In the genomic region with DNA sequence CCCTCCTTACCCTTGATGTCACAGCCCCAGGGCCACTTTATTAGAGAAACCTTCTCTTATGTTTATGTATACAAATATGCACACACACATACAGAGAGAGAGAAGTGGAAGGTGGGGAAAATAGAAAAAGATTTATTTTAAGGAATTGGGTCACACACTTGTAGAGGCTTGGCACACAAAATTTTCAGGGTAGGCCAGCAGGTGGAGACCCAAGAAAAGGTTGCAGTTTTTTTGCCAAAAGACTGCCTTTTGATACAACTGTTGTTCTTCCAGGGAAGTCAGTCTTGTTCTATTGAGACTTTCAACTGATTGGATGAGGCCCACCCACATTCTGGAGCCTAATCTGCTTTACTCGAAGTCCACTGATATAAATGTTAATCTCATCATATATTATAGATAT, we compare ENCODE assay signal across 26 cellular contexts.
"Had no signal": no experiment of that assay in that cellular context is flagged by ENCODE, and none has a peak within 500 bp of the region (broad histone marks: within the 10 kb centered on the region; RNA-seq: fewer than 3 reads in every experiment).

No MANE protein-coding gene starts in this region.

- H3K36me3 ChIP-seq: esophagus muscularis mucosa, gastroesophageal sphincter, heart left ventricle, lower lobe of right lung, ovary, sigmoid colon, stomach, thyroid gland, vagina had no signal

- H3K4me1 Mint-ChIP-seq: natural killer cell; stimulated activated effector memory CD8-positive, alpha-beta T cell treated with anti-CD3 and anti-CD28 coated beads, Interleukin-12 subunit alpha, Interleukin-12 subunit beta, amount 100 ng/mL, for 72 hours had no signal

- H3K9me3 ChIP-seq: esophagus muscularis mucosa, gastroesophageal sphincter, heart left ventricle, lower lobe of right lung, ovary, psoas muscle, sigmoid colon, stomach, thyroid gland, vagina had no signal

- H3K79me2 ChIP-seq: hepatocyte had no signal

- H3K27ac ChIP-seq: dorsolateral prefrontal cortex, esophagus muscularis mucosa, foreskin keratinocyte, gastroesophageal sphincter, heart left ventricle, hepatocyte, lower lobe of right lung, ovary, psoas muscle, sigmoid colon, stomach, thyroid gland, vagina had no signal

- H3K4me1 ChIP-seq: foreskin keratinocyte, lower lobe of right lung, psoas muscle, stomach, thyroid gland, vagina had no signal

- H3K36me3 Mint-ChIP-seq: natural killer cell; stimulated activated effector memory CD8-positive, alpha-beta T cell treated with anti-CD3 and anti-CD28 coated beads, Interleukin-12 subunit alpha, Interleukin-12 subunit beta, amount 100 ng/mL, for 72 hours had no signal

- H3K27ac Mint-ChIP-seq: natural killer cell; stimulated activated effector memory CD8-positive, alpha-beta T cell treated with anti-CD3 and anti-CD28 coated beads, Interleukin-12 subunit alpha, Interleukin-12 subunit beta, amount 100 ng/mL, for 72 hours had no signal

- H3K4me3 ChIP-seq: dorsolateral prefrontal cortex, esophagus muscularis mucosa, gastroesophageal sphincter, heart left ventricle, hepatocyte, lower lobe of right lung, ovary, psoas muscle, sigmoid colon, stomach, thyroid gland, vagina had no signal

- H3K9me3 Mint-ChIP-seq: natural killer cell; stimulated activated effector memory CD8-positive, alpha-beta T cell treated with anti-CD3 and anti-CD28 coated beads, Interleukin-12 subunit alpha, Interleukin-12 subunit beta, amount 100 ng/mL, for 72 hours had no signal

- H3K27me3 ChIP-seq: dorsolateral prefrontal cortex, esophagus muscularis mucosa, foreskin keratinocyte, gastroesophageal sphincter, heart left ventricle, hepatocyte, ovary, sigmoid colon, stomach, thyroid gland, vagina had no signal

- H3K4me3 Mint-ChIP-seq: natural killer cell; stimulated activated effector memory CD8-positive, alpha-beta T cell treated with anti-CD3 and anti-CD28 coated beads, Interleukin-12 subunit alpha, Interleukin-12 subunit beta, amount 100 ng/mL, for 72 hours had no signal

- DNase-seq: dorsolateral prefrontal cortex; effector CD4-positive, alpha-beta T cell; foreskin keratinocyte; heart left ventricle; islet precursor cell; kidney glomerular epithelial cell; left ventricle myocardium superior; lower lobe of right lung; natural killer cell; occipital lobe; ovary; posterior cingulate gyrus; psoas muscle; right cardiac atrium; sigmoid colon; stimulated activated CD4-positive, alpha-beta T cell treated with anti-CD3 and anti-CD28 coated beads, Interleukin-2, amount 100 ng/mL, for 24 hours; stimulated activated CD4-positive, alpha-beta T cell treated with anti-CD3 and anti-CD28 coated beads, Interleukin-4, amount 100 ng/mL, for 24 hours; stimulated activated naive CD4-positive, alpha-beta T cell treated with Interleukin-2 at 50 U/mL for 16 hours; stomach; thyroid gland; trophoblast cell had no signal

- ATAC-seq: foreskin keratinocyte; gastroesophageal sphincter; heart left ventricle; left ventricle myocardium superior; lower lobe of right lung; natural killer cell; psoas muscle; right cardiac atrium; stimulated activated effector memory CD8-positive, alpha-beta T cell treated with anti-CD3 and anti-CD28 coated beads, Interleukin-12 subunit alpha, Interleukin-12 subunit beta, amount 100 ng/mL, for 72 hours had no signal

- H3K4me2 ChIP-seq: hepatocyte had no signal

- H2AFZ ChIP-seq: hepatocyte had no signal
